1 cellular context compared by ENCODE assay signal in the genomic region with DNA sequence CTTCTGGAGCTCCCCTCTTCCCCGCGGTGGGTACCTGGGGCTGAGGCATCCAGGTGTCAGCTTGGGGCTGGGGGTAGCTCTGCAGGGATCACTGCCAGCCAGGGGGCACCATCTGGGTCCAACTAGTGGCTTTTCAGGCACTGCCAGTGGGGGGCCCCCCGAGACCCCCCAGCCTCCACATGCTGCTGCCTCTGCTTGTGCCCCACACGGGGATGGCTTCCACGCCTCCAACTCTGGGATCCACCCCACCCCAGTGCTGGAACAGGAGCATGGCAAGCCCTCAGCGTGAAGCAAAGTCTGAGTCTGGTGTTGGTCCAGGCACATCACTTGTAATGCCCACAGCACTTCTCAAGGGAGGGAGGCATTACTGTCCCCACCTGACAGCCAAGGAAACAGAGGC.
TF ChIP-seq lines count a peak whose summit lies in the region.

No MANE protein-coding gene starts in this region.

TF ChIP-seq in HEK293, 187 proteins besides CTCF, POLR2A, EP300 and RAD21 (continued from another document):
- TF ChIP-seq ZNF148 (tag by site-specific recombination; IDR thresholded peaks at IDR 0.05; ENCODE audit: borderline replicate concordance) (no peak), TRIM28 (IDR thresholded peaks at IDR 0.05; ENCODE audit: borderline replicate concordance, low read length) (no peak), BCL11A (tag by site-specific recombination; IDR thresholded peaks at IDR 0.05; ENCODE audit: low read depth) (no peak), GLIS2 (tag by site-specific recombination; IDR thresholded peaks at IDR 0.05) (peak; percentile 40; the same call in 1 of the 2 replicates), ZNF169 (tag by site-specific recombination; IDR thresholded peaks at IDR 0.05) (no peak), MYNN (tag by site-specific recombination; IDR thresholded peaks at IDR 0.05; ENCODE audit: borderline replicate concordance) (no peak), GLIS1 (tag by site-specific recombination; IDR thresholded peaks at IDR 0.05) (peak; percentile 20; the same call in 1 of the 2 replicates), ZNF174 (tag by site-specific recombination; IDR thresholded peaks at IDR 0.05) (no peak)
- TF ChIP-seq, protein P1, sequence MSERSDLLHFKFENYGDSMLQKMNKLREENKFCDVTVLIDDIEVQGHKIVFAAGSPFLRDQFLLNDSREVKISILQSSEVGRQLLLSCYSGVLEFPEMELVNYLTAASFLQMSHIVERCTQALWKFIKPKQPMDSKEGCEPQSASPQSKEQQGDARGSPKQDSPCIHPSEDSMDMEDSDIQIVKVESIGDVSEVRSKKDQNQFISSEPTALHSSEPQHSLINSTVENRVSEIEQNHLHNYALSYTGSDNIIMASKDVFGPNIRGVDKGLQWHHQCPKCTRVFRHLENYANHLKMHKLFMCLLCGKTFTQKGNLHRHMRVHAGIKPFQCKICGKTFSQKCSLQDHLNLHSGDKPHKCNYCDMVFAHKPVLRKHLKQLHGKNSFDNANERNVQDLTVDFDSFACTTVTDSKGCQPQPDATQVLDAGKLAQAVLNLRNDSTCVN (tag by site-specific recombination; optimal IDR thresholded peaks at IDR 0.05) = no peak
TF ChIP-seq in HEK293: peak in this region for 3.
